ENCODE assay signal across 8 cellular contexts in genomic region chr14:104665663-104666522, GRCh38. TPM values are rescaled to one million over a fixed set of nuclear protein-coding genes. Genes with fewer than 3 reads are reported as not detected.
DNase-seq lines count a peak whose midpoint lies in the region; ATAC-seq, FAIRE-seq and TF ChIP-seq lines count a peak whose summit lies in the region.

No MANE protein-coding gene starts in this region.

- H3K27me3 ChIP-seq in SJSA1 (replicated peaks) (no peaks in the 10 kb centered on the region), mesenchymal stem cell (ENCODE audit: control insufficient read depth in 1 of 2, insufficient read depth in 1 of 2, low read length in 2 of 2) (peaks cover 0 to 17% of the 10 kb centered on the region in 2 experiments)

- H2BK12ac ChIP-seq in mesenchymal stem cell (ENCODE audit: low read length in 2 of 2): peak overlapping the region; percentile 59 to 76

- H3K4me1 ChIP-seq in SJSA1 (replicated peaks) (peaks cover 14% of the 10 kb centered on the region), mesenchymal stem cell (ENCODE audit: control insufficient read depth, insufficient read depth, low read depth, low read length) (peaks cover 20% of the 10 kb centered on the region)

- no peaks in the 10 kb centered on the region for H3K9me3 Mint-ChIP-seq in type B pancreatic cell

- H3K4me2 ChIP-seq in mesenchymal stem cell (ENCODE audit: low read length, poor library complexity, severe bottlenecking): no peak overlapping the region

- no peaks in the 10 kb centered on the region for H3K36me3 ChIP-seq in SJSA1
- H3K36me3 ChIP-seq in mesenchymal stem cell (ENCODE audit: control insufficient read depth in 1 of 2, insufficient read depth in 2 of 2, low read depth in 1 of 2, low read length in 2 of 2): no peaks in the 10 kb centered on the region

- H4K8ac ChIP-seq in mesenchymal stem cell (ENCODE audit: low read length): peak overlapping the region; percentile 94

- H3K4me3 Mint-ChIP-seq in type B pancreatic cell: no peak overlapping the region

- H3K27ac Mint-ChIP-seq in type B pancreatic cell: peak overlapping the region; percentile 76

- DNase-seq in GM19239 (ENCODE audit: insufficient read length, low spot score) (no peak), SJSA1 (ENCODE audit: low read depth in 1 of 2, low spot score in 2 of 2) (peak; percentile 22 to 48), mesenchymal stem cell (no peak), type B pancreatic cell (ENCODE audit: extremely low spot score, unreplicated experiment) (no peak), NCI-H345 (lab: John Stamatoyannopoulos, UW) (no peak)
- peak; percentile 51 for DNase-seq in central memory CD4-positive, alpha-beta T cell

- H3K36me3 Mint-ChIP-seq in type B pancreatic cell: no peaks in the 10 kb centered on the region

- WGBS in mesenchymal stem cell: 68% methylated on average over 23 of the region's 27 CpGs

- no peak overlapping the region for H3K23ac ChIP-seq in mesenchymal stem cell (ENCODE audit: low read length in 2 of 2)

- peak overlapping the region; percentile 82 to 90 for H3K18ac ChIP-seq in mesenchymal stem cell (ENCODE audit: low read depth in 1 of 2, low read length in 2 of 2)

- H3K4ac ChIP-seq in mesenchymal stem cell (ENCODE audit: low read depth in 1 of 2, low read length in 2 of 2): peak overlapping the region; percentile 42 to 52

- peak overlapping the region; percentile 71 for H2AK5ac ChIP-seq in mesenchymal stem cell (ENCODE audit: low read length, severe bottlenecking)

- H3K4me3 ChIP-seq in SJSA1 (no peak overlapping the region), mesenchymal stem cell (ENCODE audit: insufficient read depth in 1 of 2, low read depth in 1 of 2, low read length in 2 of 2) (no peak overlapping the region)

- no peak overlapping the region for H2BK5ac ChIP-seq in mesenchymal stem cell (ENCODE audit: low read depth, low read length, poor library complexity, severe bottlenecking)

- peak overlapping the region; percentile 79 for H2AFZ ChIP-seq in mesenchymal stem cell (ENCODE audit: low read depth, low read length)

- TF ChIP-seq CTCF in type B pancreatic cell (conservative IDR thresholded peaks at IDR 0.05): peak; percentile 56

- H3K4me1 Mint-ChIP-seq in type B pancreatic cell (ENCODE audit: unreplicated experiment): peaks cover 14% of the 10 kb centered on the region

- no peak overlapping the region for H3K27ac ChIP-seq in SJSA1
- peak overlapping the region; percentile 29 for H3K27ac ChIP-seq in mesenchymal stem cell (ENCODE audit: low read length, poor library complexity, severe bottlenecking)

- no peaks in the 10 kb centered on the region for H3K27me3 Mint-ChIP-seq in type B pancreatic cell

- H2BK15ac ChIP-seq in mesenchymal stem cell (ENCODE audit: low read depth, poor library complexity, severe bottlenecking): peak overlapping the region; percentile 86

- no peaks in the 10 kb centered on the region for H3K9me3 ChIP-seq in SJSA1 (replicated peaks)
- peaks cover 7% of the 10 kb centered on the region for H3K9me3 ChIP-seq in mesenchymal stem cell (ENCODE audit: control insufficient read depth, low read length)

- H3K9ac ChIP-seq in mesenchymal stem cell (ENCODE audit: low read length): no peak overlapping the region

- H2BK120ac ChIP-seq in mesenchymal stem cell (ENCODE audit: low read depth, low read length): peak overlapping the region; percentile 69

- no peaks in the 10 kb centered on the region for H3K79me1 ChIP-seq in mesenchymal stem cell (replicated peaks; ENCODE audit: low read length, poor library complexity, severe bottlenecking)

- peak; percentile 42 for FAIRE-seq in GM19239 (lab: Jason Lieb, UNC)

- peak overlapping the region; percentile 83 for H4K91ac ChIP-seq in mesenchymal stem cell (ENCODE audit: low read length)

- peak overlapping the region in 1 of 2 experiments; percentile 85 for H3K14ac ChIP-seq in mesenchymal stem cell (ENCODE audit: low read length in 2 of 2)

- ATAC-seq in HG02938 (IDR thresholded peaks at IDR 0.05; ENCODE audit: unreplicated experiment) (no peak), HG03460 (IDR thresholded peaks at IDR 0.05; ENCODE audit: unreplicated experiment) (no peak)

RNA-seq across cellular contexts. Expression of gene INF2, which starts 23.5 kb away (rescaled TPM):
- 26.3 and 37.3 TPM in 2 replicates for total RNA-seq in SJSA1 (2014; rRNA removed; shearing (Covaris generic))
- 59.1 TPM for polyA plus RNA-seq in mesenchymal stem cell (2013, experiment 1 of 2)
- 55.9 TPM for polyA plus RNA-seq in mesenchymal stem cell (2013, experiment 2 of 2)
- total RNA-seq in type B pancreatic cell (ENCODE audit: low replicate concordance): 45.6 and 78.9 TPM in 2 replicates

RNA-seq across cellular contexts. Expression of gene ADSS1, which starts 58.1 kb away (rescaled TPM):
- 0.06 and 0.34 TPM in 2 replicates for total RNA-seq in SJSA1 (2014; rRNA removed; shearing (Covaris generic))
- 5.2 TPM for polyA plus RNA-seq in mesenchymal stem cell (2013, experiment 1 of 2)
- polyA plus RNA-seq in mesenchymal stem cell (2013, experiment 2 of 2): 4.8 TPM
- total RNA-seq in type B pancreatic cell (ENCODE audit: low replicate concordance): 3.2 and 6.9 TPM in 2 replicates

Comparison
In these comparisons a context has a peak if more than half of its experiments do, and no peak if none do; other contexts are left out.
1. DNase-seq: peak in SJSA1 (2 of 2) and central memory CD4-positive, alpha-beta T cell (single experiment); none in GM19239 (single experiment), mesenchymal stem cell (single experiment), type B pancreatic cell (single experiment) and NCI-H345 (single experiment).